In the genomic region with DNA sequence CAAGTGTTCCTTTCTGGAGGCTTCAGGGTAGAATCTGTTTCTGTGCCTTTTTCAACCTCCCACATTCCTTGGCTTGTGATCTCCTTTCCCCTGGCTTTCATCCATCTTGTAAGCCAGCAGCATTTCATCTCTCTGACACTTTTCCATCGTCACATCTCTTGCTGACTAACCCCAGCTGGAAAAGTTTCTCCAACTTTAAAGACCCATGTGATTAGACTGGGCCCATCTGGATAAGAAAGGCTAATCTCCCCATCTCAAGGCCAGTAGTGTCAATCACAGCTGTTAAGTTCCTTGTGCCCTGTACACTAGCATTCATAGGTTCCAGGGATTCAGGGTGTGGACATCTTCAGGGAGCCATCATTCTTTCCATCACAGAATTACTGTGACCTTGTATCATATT, we compare ENCODE assay signal across 32 cellular contexts.
DNase-seq lines count a peak whose midpoint lies in the region; ATAC-seq, FAIRE-seq and TF ChIP-seq lines count a peak whose summit lies in the region.
"Had no signal": no experiment of that assay in that cellular context is flagged by ENCODE, and none has a peak within 500 bp of the region (broad histone marks: within the 10 kb centered on the region; RNA-seq: fewer than 3 reads in every experiment).

No MANE protein-coding gene starts in this region.

- no peaks in the 10 kb centered on the region for H3K9me3 ChIP-seq in adrenal gland (replicated peaks in 1 of 3)
- H3K9me3 ChIP-seq: Caco-2, colonic mucosa, mucosa of descending colon, ovary, upper lobe of left lung had no signal

- no peaks in the 10 kb centered on the region for H3K36me3 ChIP-seq in adrenal gland (replicated peaks in 1 of 2)
- H3K36me3 ChIP-seq: cardiac muscle cell, colonic mucosa, ovary, upper lobe of left lung had no signal

- no peaks in the 10 kb centered on the region for H3K27me3 Mint-ChIP-seq in activated T-cell treated with anti-CD3 and anti-CD28 coated beads, Interleukin-2, amount 50 U/mL, for 72 hours (ENCODE audit: low read depth)
- H3K27me3 Mint-ChIP-seq: activated CD4-positive, alpha-beta memory T cell treated with anti-CD3 and anti-CD28 coated beads, Interleukin-2, amount 10 ng/mL, durations not matched to agents 7 days and 5 days; stimulated activated naive B cell treated with anti-CD40 and anti-IgM and Interleukin-4, amounts not matched to agents 10 μg/mL and 1 μg/mL and 100 μg/mL, for 72 hours had no signal

- no peak for TF ChIP-seq CTCF in adrenal gland (IDR thresholded peaks at IDR 0.05)
- TF ChIP-seq CTCF in retinal pigment epithelial cell (conservative IDR thresholded peaks at IDR 0.05; ENCODE audit: low read depth, low read length) = no peak
- no peak for TF ChIP-seq CTCF in D721Med (IDR thresholded peaks at IDR 0.05; ENCODE audit: insufficient read depth, missing control alignments)

- 24 to 48% (median 32%) methylated on average over 1 of the region's 1 CpG for WGBS in adrenal gland, 4 donors

- peaks cover 3 to 11% of the 10 kb centered on the region in 2 donors for H3K4me1 ChIP-seq in adrenal gland (replicated peaks in 1 of 2)
- H3K4me1 ChIP-seq: Caco-2, colonic mucosa, upper lobe of left lung had no signal

- peaks cover 0 to 6% of the 10 kb centered on the region in 2 donors for H3K9me3 Mint-ChIP-seq in activated T-cell treated with anti-CD3 and anti-CD28 coated beads, Interleukin-2, amount 50 U/mL, for 72 hours
- H3K9me3 Mint-ChIP-seq: nephron progenitor cell; stimulated activated naive B cell treated with anti-CD40 and anti-IgM and Interleukin-4, amounts not matched to agents 10 μg/mL and 1 μg/mL and 100 μg/mL, for 72 hours had no signal

- H3K4me3 Mint-ChIP-seq in activated T-cell treated with anti-CD3 and anti-CD28 coated beads, Interleukin-2, amount 50 U/mL, for 72 hours = no peak overlapping the region
- H3K4me3 Mint-ChIP-seq: activated CD4-positive, alpha-beta memory T cell treated with anti-CD3 and anti-CD28 coated beads, Interleukin-2, amount 10 ng/mL, durations not matched to agents 7 days and 5 days; activated T-helper 17 cell treated with anti-CD3 and anti-CD28 coated beads, Interleukin-2, amount 50 U/mL, for 72 hours; CD14-positive monocyte; nephron progenitor cell; stimulated activated naive B cell treated with anti-CD40 and anti-IgM and Interleukin-4, amounts not matched to agents 10 μg/mL and 1 μg/mL and 100 μg/mL, for 72 hours had no signal

- no peaks in the 10 kb centered on the region for H3K27me3 ChIP-seq in adrenal gland
- H3K27me3 ChIP-seq: cardiac muscle cell, colonic mucosa, ovary, upper lobe of left lung had no signal

- H3K36me3 Mint-ChIP-seq in activated T-cell treated with anti-CD3 and anti-CD28 coated beads, Interleukin-2, amount 50 U/mL, for 72 hours (ENCODE audit: insufficient read depth in 2 of 2) = no peaks in the 10 kb centered on the region
- H3K36me3 Mint-ChIP-seq: CD14-positive monocyte; stimulated activated naive B cell treated with anti-CD40 and anti-IgM and Interleukin-4, amounts not matched to agents 10 μg/mL and 1 μg/mL and 100 μg/mL, for 72 hours had no signal

- intact Hi-C loops in adrenal gland (cut with DNase I) = no loop called here

- ATAC-seq in activated T-cell treated with anti-CD3 and anti-CD28 coated beads, Interleukin-2, amount 50 U/mL, for 72 hours (replicated peaks in 1 of 2) = no peak
- ATAC-seq in GM19351 (IDR thresholded peaks at IDR 0.05; ENCODE audit: unreplicated experiment) = no peak
- ATAC-seq: activated T-helper 17 cell treated with anti-CD3 and anti-CD28 coated beads, Interleukin-2, amount 50 U/mL, for 72 hours; K562; mucosa of descending colon; PC-3; stimulated activated naive B cell treated with anti-CD40 and anti-IgM and Interleukin-4, amounts not matched to agents 10 μg/mL and 1 μg/mL and 100 μg/mL, for 72 hours had no signal

- TF ChIP-seq POLR2A in adrenal gland (IDR thresholded peaks at IDR 0.05) = no peak

- H3K4me3 ChIP-seq in adrenal gland (no peak overlapping the region), retinal pigment epithelial cell (ENCODE audit: low read length) (no peak overlapping the region)
- H3K4me3 ChIP-seq: cardiac muscle cell, colonic mucosa, K562, lung, mucosa of descending colon, ovary, upper lobe of left lung had no signal

- H3K27ac ChIP-seq in adrenal gland = peak overlapping the region in 1 of 5 donors; percentile 31
- H3K27ac ChIP-seq: cardiac muscle cell, colonic mucosa, ovary, upper lobe of left lung had no signal

- FAIRE-seq in D721Med (lab: Jason Lieb, UNC) = no peak
- FAIRE-seq: frontal cortex, K562, small intestine had no signal

- H3K4me1 Mint-ChIP-seq in activated T-cell treated with anti-CD3 and anti-CD28 coated beads, Interleukin-2, amount 50 U/mL, for 72 hours (ENCODE audit: low read depth) = no peaks in the 10 kb centered on the region
- H3K4me1 Mint-ChIP-seq: activated CD4-positive, alpha-beta memory T cell treated with anti-CD3 and anti-CD28 coated beads, Interleukin-2, amount 10 ng/mL, durations not matched to agents 7 days and 5 days; activated T-helper 17 cell treated with anti-CD3 and anti-CD28 coated beads, Interleukin-2, amount 50 U/mL, for 72 hours; CD14-positive monocyte; nephron progenitor cell; stimulated activated naive B cell treated with anti-CD40 and anti-IgM and Interleukin-4, amounts not matched to agents 10 μg/mL and 1 μg/mL and 100 μg/mL, for 72 hours had no signal

- peak; percentile 17 for DNase-seq in M059J (ENCODE audit: low read depth)
- peak; percentile 20 to 71 (median 62) for DNase-seq in adrenal gland
- peak; percentile 61 for DNase-seq in fibroblast of peridontal ligament (ENCODE audit: extremely low read depth)
- DNase-seq in retinal pigment epithelial cell (ENCODE audit: low read depth) = peak; percentile 15
- DNase-seq in D721Med (ENCODE audit: insufficient read length, low spot score) = no peak
- no peak for DNase-seq in activated T-cell treated with anti-CD3 and anti-CD28 coated beads, Interleukin-2, amount 50 U/mL, for 72 hours
- DNase-seq: activated CD4-positive, alpha-beta memory T cell treated with anti-CD3 and anti-CD28 coated beads, Interleukin-2, amount 10 ng/mL, durations not matched to agents 7 days and 5 days; activated naive CD4-positive, alpha-beta T cell treated with anti-CD3 and anti-CD28 coated beads, Interleukin-2, amount 50 U/mL, for 16 hours; amniotic stem cell; Caco-2; colonic mucosa; DMS79 treated with DMSO at 0.1 percent for 48 hours; effector CD4-positive, alpha-beta T cell; H7; kidney glomerular epithelial cell; mucosa of descending colon; NCI-H1105; NCI-H187 treated with DMSO at 0.1 percent for 48 hours; NCI-H2171; nephron progenitor cell; ovary; PC-3; small intestine; stimulated activated naive B cell treated with anti-CD40 and anti-IgM and Interleukin-4, amounts not matched to agents 10 μg/mL and 1 μg/mL and 100 μg/mL, for 72 hours; upper lobe of left lung had no signal

- no peak overlapping the region for H3K27ac Mint-ChIP-seq in activated T-cell treated with anti-CD3 and anti-CD28 coated beads, Interleukin-2, amount 50 U/mL, for 72 hours
- H3K27ac Mint-ChIP-seq: activated CD4-positive, alpha-beta memory T cell treated with anti-CD3 and anti-CD28 coated beads, Interleukin-2, amount 10 ng/mL, durations not matched to agents 7 days and 5 days; activated T-helper 17 cell treated with anti-CD3 and anti-CD28 coated beads, Interleukin-2, amount 50 U/mL, for 72 hours; CD14-positive monocyte; nephron progenitor cell; stimulated activated naive B cell treated with anti-CD40 and anti-IgM and Interleukin-4, amounts not matched to agents 10 μg/mL and 1 μg/mL and 100 μg/mL, for 72 hours had no signal

Comparison
In these comparisons a context has a peak if more than half of its experiments do, and no peak if none do; other contexts are left out.
1. DNase-seq: peak in M059J (single experiment), adrenal gland (7 of 7), fibroblast of peridontal ligament (single experiment) and retinal pigment epithelial cell (single experiment); none in D721Med (single experiment) and activated T-cell treated with anti-CD3 and anti-CD28 coated beads, Interleukin-2, amount 50 U/mL, for 72 hours (0 of 2).